In genomic region chr13:76383671-76384461, GRCh38 we compare ENCODE assay signal across 14 cellular contexts.
DNase-seq lines count a peak whose midpoint lies in the region; ATAC-seq, FAIRE-seq and TF ChIP-seq lines count a peak whose summit lies in the region.
"Had no signal": no experiment of that assay in that cellular context is flagged by ENCODE, and none has a peak within 500 bp of the region (broad histone marks: within the 10 kb centered on the region; RNA-seq: fewer than 3 reads in every experiment).

No MANE protein-coding gene starts in this region.

- H3K4me1 Mint-ChIP-seq in CD4-positive, alpha-beta T cell (ENCODE audit: low read depth) = no peaks in the 10 kb centered on the region
- H3K4me1 Mint-ChIP-seq in activated CD8-positive, alpha-beta T cell treated with anti-CD3 and anti-CD28 coated beads, Interleukin-2, amount 10 ng/mL, durations not matched to agents 7 days and 5 days (ENCODE audit: low read depth) = no peaks in the 10 kb centered on the region
- H3K4me1 Mint-ChIP-seq in activated T-cell treated with anti-CD3 and anti-CD28 coated beads, Interleukin-2, amount 50 U/mL, for 24 hours (ENCODE audit: low read depth) = no peaks in the 10 kb centered on the region
- H3K4me1 Mint-ChIP-seq: stimulated activated naive CD8-positive, alpha-beta T cell treated with anti-CD3 and anti-CD28 coated beads, Interleukin-15, amount 100 ng/mL, for 72 hours had no signal

- H3K36me3 Mint-ChIP-seq in CD4-positive, alpha-beta T cell (ENCODE audit: low read depth) = no peaks in the 10 kb centered on the region
- no peaks in the 10 kb centered on the region for H3K36me3 Mint-ChIP-seq in activated CD8-positive, alpha-beta T cell treated with anti-CD3 and anti-CD28 coated beads, Interleukin-2, amount 10 ng/mL, durations not matched to agents 7 days and 5 days (ENCODE audit: low read depth)
- no peaks in the 10 kb centered on the region for H3K36me3 Mint-ChIP-seq in activated T-cell treated with anti-CD3 and anti-CD28 coated beads, Interleukin-2, amount 50 U/mL, for 24 hours (ENCODE audit: low read depth)
- H3K36me3 Mint-ChIP-seq: CD4-positive, alpha-beta memory T cell had no signal

- peak in 1 of 2 experiments; percentile 10 for DNase-seq in A549 (ENCODE audit: low read depth in 1 of 2, low spot score in 1 of 2)
- peak; percentile 64 to 66 for DNase-seq in Kasumi-1 (lab: John Stamatoyannopoulos, UW)
- peak; percentile 96 for DNase-seq in astrocyte of the cerebellum (ENCODE audit: low read depth)
- peak; percentile 38 for DNase-seq in left kidney (ENCODE audit: low read depth, low spot score)
- no peak for DNase-seq in COLO668 (lab: John Stamatoyannopoulos, UW; ENCODE audit: unreplicated experiment)
- DNase-seq in CD4-positive, alpha-beta T cell = no peak
- no peak for DNase-seq in activated CD8-positive, alpha-beta T cell treated with anti-CD3 and anti-CD28 coated beads, Interleukin-2, amount 10 ng/mL, durations not matched to agents 7 days and 5 days
- DNase-seq in activated T-cell treated with anti-CD3 and anti-CD28 coated beads, Interleukin-2, amount 50 U/mL, for 24 hours = no peak
- DNase-seq: activated CD4-positive, alpha-beta T cell treated with anti-CD3 and anti-CD28 coated beads for 4 hours; CD4-positive, alpha-beta memory T cell; stimulated activated naive CD8-positive, alpha-beta T cell treated with anti-CD3 and anti-CD28 coated beads, Interleukin-15, amount 100 ng/mL, for 72 hours had no signal

- in situ Hi-C loops in astrocyte of the cerebellum (cut with HindIII; ENCODE audit: low sequenced_read_pairs) = no loop called here

- no peak overlapping the region for H3K27ac Mint-ChIP-seq in CD4-positive, alpha-beta T cell
- no peak overlapping the region for H3K27ac Mint-ChIP-seq in activated CD8-positive, alpha-beta T cell treated with anti-CD3 and anti-CD28 coated beads, Interleukin-2, amount 10 ng/mL, durations not matched to agents 7 days and 5 days
- no peak overlapping the region for H3K27ac Mint-ChIP-seq in activated T-cell treated with anti-CD3 and anti-CD28 coated beads, Interleukin-2, amount 50 U/mL, for 24 hours
- H3K27ac Mint-ChIP-seq: CD4-positive, alpha-beta memory T cell; dendritic cell treated with granulocyte-macrophage colony-stimulating factor and Interleukin-4, amounts not matched to agents 40 ng/mL and 50 ng/mL, for 4 days; stimulated activated naive CD8-positive, alpha-beta T cell treated with anti-CD3 and anti-CD28 coated beads, Interleukin-15, amount 100 ng/mL, for 72 hours had no signal

- ATAC-seq in A549 = peak; percentile 23 to 39; a peak in 3 of 6 replicates
- no peak for ATAC-seq in CD4-positive, alpha-beta T cell (ENCODE audit: poor library complexity)
- no peak for ATAC-seq in activated CD8-positive, alpha-beta T cell treated with anti-CD3 and anti-CD28 coated beads, Interleukin-2, amount 10 ng/mL, durations not matched to agents 7 days and 5 days
- ATAC-seq: stimulated activated naive CD8-positive, alpha-beta T cell treated with anti-CD3 and anti-CD28 coated beads, Interleukin-15, amount 100 ng/mL, for 72 hours had no signal

- no peaks in the 10 kb centered on the region for H3K4me1 ChIP-seq in A549

- no peaks in the 10 kb centered on the region for H3K9me3 Mint-ChIP-seq in CD4-positive, alpha-beta T cell
- no peaks in the 10 kb centered on the region for H3K9me3 Mint-ChIP-seq in activated CD8-positive, alpha-beta T cell treated with anti-CD3 and anti-CD28 coated beads, Interleukin-2, amount 10 ng/mL, durations not matched to agents 7 days and 5 days (ENCODE audit: insufficient read depth)
- H3K9me3 Mint-ChIP-seq in activated T-cell treated with anti-CD3 and anti-CD28 coated beads, Interleukin-2, amount 50 U/mL, for 24 hours = no peaks in the 10 kb centered on the region
- H3K9me3 Mint-ChIP-seq: CD4-positive, alpha-beta memory T cell; dendritic cell treated with granulocyte-macrophage colony-stimulating factor and Interleukin-4, amounts not matched to agents 40 ng/mL and 50 ng/mL, for 4 days; stimulated activated naive CD8-positive, alpha-beta T cell treated with anti-CD3 and anti-CD28 coated beads, Interleukin-15, amount 100 ng/mL, for 72 hours had no signal

- no peak for TF ChIP-seq CTCF in A549 (IDR thresholded peaks at IDR 0.05)
- TF ChIP-seq CTCF in astrocyte of the cerebellum (IDR thresholded peaks at IDR 0.05; ENCODE audit: low read depth, low read length, missing control alignments) = no peak
- TF ChIP-seq CTCF in CD4-positive, alpha-beta T cell (IDR thresholded peaks at IDR 0.05) = no peak

- no peak for TF ChIP-seq POLR2A in A549 (IDR thresholded peaks at IDR 0.05; ENCODE audit: low read length)

- H3K27ac ChIP-seq in A549 = no peak overlapping the region
- no peak overlapping the region for H3K27ac ChIP-seq in CD4-positive, alpha-beta T cell (ENCODE audit: low read depth, low read length)
- H3K27ac ChIP-seq: KMS-11 had no signal

- TF ChIP-seq EP300 in A549 (IDR thresholded peaks at IDR 0.05) = no peak

- H3K27me3 Mint-ChIP-seq in CD4-positive, alpha-beta T cell = no peaks in the 10 kb centered on the region
- H3K27me3 Mint-ChIP-seq in activated CD8-positive, alpha-beta T cell treated with anti-CD3 and anti-CD28 coated beads, Interleukin-2, amount 10 ng/mL, durations not matched to agents 7 days and 5 days (ENCODE audit: low read depth) = no peaks in the 10 kb centered on the region
- no peaks in the 10 kb centered on the region for H3K27me3 Mint-ChIP-seq in activated T-cell treated with anti-CD3 and anti-CD28 coated beads, Interleukin-2, amount 50 U/mL, for 24 hours
- H3K27me3 Mint-ChIP-seq: dendritic cell treated with granulocyte-macrophage colony-stimulating factor and Interleukin-4, amounts not matched to agents 40 ng/mL and 50 ng/mL, for 4 days; stimulated activated naive CD8-positive, alpha-beta T cell treated with anti-CD3 and anti-CD28 coated beads, Interleukin-15, amount 100 ng/mL, for 72 hours had no signal

- H3K4me3 ChIP-seq in A549 (no peak overlapping the region), astrocyte of the cerebellum (ENCODE audit: low read depth, low read length) (no peak overlapping the region)

- no peak for TF ChIP-seq RAD21 in A549 (conservative IDR thresholded peaks at IDR 0.05 in 1 of 2, IDR thresholded peaks at IDR 0.05 in 1 of 2)

- H3K27me3 ChIP-seq in CD4-positive, alpha-beta T cell (ENCODE audit: control insufficient read depth, insufficient read depth, low read length) = no peaks in the 10 kb centered on the region

- intact Hi-C loops in CD4-positive, alpha-beta T cell (cut with DNase I, micrococcal nuclease) = no loop called here

- no peaks in the 10 kb centered on the region for H3K9me3 ChIP-seq in A549
- no peaks in the 10 kb centered on the region for H3K9me3 ChIP-seq in CD4-positive, alpha-beta T cell (ENCODE audit: control insufficient read depth, low read length)

- no peak overlapping the region for H3K4me3 Mint-ChIP-seq in CD4-positive, alpha-beta T cell
- no peak overlapping the region for H3K4me3 Mint-ChIP-seq in activated CD8-positive, alpha-beta T cell treated with anti-CD3 and anti-CD28 coated beads, Interleukin-2, amount 10 ng/mL, durations not matched to agents 7 days and 5 days
- no peak overlapping the region for H3K4me3 Mint-ChIP-seq in activated T-cell treated with anti-CD3 and anti-CD28 coated beads, Interleukin-2, amount 50 U/mL, for 24 hours
- H3K4me3 Mint-ChIP-seq: CD4-positive, alpha-beta memory T cell; dendritic cell treated with granulocyte-macrophage colony-stimulating factor and Interleukin-4, amounts not matched to agents 40 ng/mL and 50 ng/mL, for 4 days; neural crest cell; stimulated activated naive CD8-positive, alpha-beta T cell treated with anti-CD3 and anti-CD28 coated beads, Interleukin-15, amount 100 ng/mL, for 72 hours had no signal

- CTCF ChIA-PET in A549 (lab: Yijun Ruan, JAX) = no interaction called here
- CTCF ChIA-PET in CD4-positive, alpha-beta T cell (lab: Charles Lee) = no interaction called here
- CTCF ChIA-PET in activated CD8-positive, alpha-beta T cell treated with anti-CD3 and anti-CD28 coated beads, Interleukin-2, amount 10 ng/mL, durations not matched to agents 7 days and 5 days (lab: Charles Lee) = no interaction called here

- no peak overlapping the region for H3K4me2 ChIP-seq in A549
- H3K4me2 ChIP-seq: KMS-11 had no signal

- POLR2A ChIA-PET in A549 (lab: Yijun Ruan, JAX) = no interaction called here
- POLR2A ChIA-PET in CD4-positive, alpha-beta T cell (lab: Charles Lee) = no interaction called here
- POLR2A ChIA-PET in activated CD8-positive, alpha-beta T cell treated with anti-CD3 and anti-CD28 coated beads, Interleukin-2, amount 10 ng/mL, durations not matched to agents 7 days and 5 days (lab: Charles Lee) = interaction anchor here (0.6 kb wide), 1 partner anchor 154 kb away, joined by 3 read pairs; no protein-coding TSS in a partner anchor

- FAIRE-seq in A549 (lab: Jason Lieb, UNC) = no peak

- 0% methylated on average over 2 of the region's 2 CpGs for WGBS in A549 (ENCODE audit: missing lambda C conversion rate)

TF ChIP-seq in A549, 52 proteins besides CTCF, POLR2A, EP300 and RAD21:
- TF ChIP-seq HOXB13 (CRISPR knock-in tag; IDR thresholded peaks at IDR 0.05; ENCODE audit: low read depth) = no peak
- TF ChIP-seq NR3C1 (IDR thresholded peaks at IDR 0.05) = no peak
- no peak for TF ChIP-seq KDM1A (IDR thresholded peaks at IDR 0.05; ENCODE audit: low read depth)
- no peak for TF ChIP-seq ZFP36 (IDR thresholded peaks at IDR 0.05; ENCODE audit: borderline replicate concordance, partially characterized antibody)
- no peak for TF ChIP-seq CBX8 (IDR thresholded peaks at IDR 0.05)
- no peak for TF ChIP-seq CEBPB (IDR thresholded peaks at IDR 0.05)
- no peak for TF ChIP-seq FOSB (CRISPR knock-in tag; IDR thresholded peaks at IDR 0.05)
- no peak for TF ChIP-seq RARB (CRISPR knock-in tag; IDR thresholded peaks at IDR 0.05)
- TF ChIP-seq HOXB5 (CRISPR knock-in tag; IDR thresholded peaks at IDR 0.05) = no peak
- no peak for TF ChIP-seq MAZ (IDR thresholded peaks at IDR 0.05; ENCODE audit: borderline replicate concordance, low read depth, low read length)
- no peak for TF ChIP-seq HES2 (IDR thresholded peaks at IDR 0.05)
- TF ChIP-seq RNF2 (IDR thresholded peaks at IDR 0.05; ENCODE audit: borderline replicate concordance, low read depth) = no peak
- no peak for TF ChIP-seq RCOR1 (IDR thresholded peaks at IDR 0.05; ENCODE audit: low read depth, low read length)

Comparison
In these comparisons a context has a peak if more than half of its experiments do, and no peak if none do; other contexts are left out.
1. ATAC-seq: peak in A549 (2 of 2); none in CD4-positive, alpha-beta T cell (single experiment) and activated CD8-positive, alpha-beta T cell treated with anti-CD3 and anti-CD28 coated beads, Interleukin-2, amount 10 ng/mL, durations not matched to agents 7 days and 5 days (single experiment).
2. DNase-seq: peak in Kasumi-1 (2 of 2), astrocyte of the cerebellum (single experiment) and left kidney (single experiment); none in COLO668 (single experiment), CD4-positive, alpha-beta T cell (0 of 10), activated CD8-positive, alpha-beta T cell treated with anti-CD3 and anti-CD28 coated beads, Interleukin-2, amount 10 ng/mL, durations not matched to agents 7 days and 5 days (single experiment) and activated T-cell treated with anti-CD3 and anti-CD28 coated beads, Interleukin-2, amount 50 U/mL, for 24 hours (single experiment).